ENCODE assay signal across 8 cellular contexts in genomic region chr19:37172368-37173366, GRCh38. TPM values are rescaled to one million over a fixed set of nuclear protein-coding genes. Genes with fewer than 3 reads are reported as not detected.
A peak's percentile ranks its signal among the peaks of the same experiment; 100 is the strongest.
DNase-seq lines count a peak whose midpoint lies in the region; ATAC-seq and TF ChIP-seq lines count a peak whose summit lies in the region.

TSS of gene ZNF585A (minus strand) at chr19:37172695. CDS start at chr19:37169910, 2,785 bp downstream.

- CTCF ChIA-PET in IMR-90 (lab: Yijun Ruan, JAX), result no interaction called here
- CTCF ChIA-PET in OCI-LY7 (lab: Charles Lee; ENCODE audit: unreplicated experiment), result interaction anchor here (0.5 kb wide), 1 partner anchor 844 kb away, joined by 3 read pairs; no protein-coding TSS in a partner anchor

- peak within 1 kb of the TSS; percentile 90 for H3K56ac ChIP-seq in IMR-90 (ENCODE audit: extremely low read depth, insufficient read depth, low read length)

- peak within 1 kb of the TSS; percentile 95 for H2AK9ac ChIP-seq in IMR-90 (replicated peaks; ENCODE audit: low read depth, low read length, poor library complexity)

- 0% methylated on average over 7 of the region's 30 CpGs; no CpG with 5 or more reads in 1 of the 2 experiments for WGBS in IMR-90 (ENCODE audit: extremely low coverage in 2 of 2, insufficient read length in 1 of 2), 2 experiments
- 5% methylated on average over 30 of the region's 30 CpGs for WGBS in esophagus muscularis mucosa

- TF ChIP-seq RAD21 in IMR-90 (IDR thresholded peaks at IDR 0.05; ENCODE audit: low read length), result 0 out of 2 replicates have a peak, but pooled peaks have one; percentile 7

- ATAC-seq in GM21529 (IDR thresholded peaks at IDR 0.05; ENCODE audit: unreplicated experiment) (peak; percentile 92), IMR-90 (ENCODE audit: low read depth) (peak; percentile 100)

- peak within 1 kb of the TSS; percentile 91 for H3K23ac ChIP-seq in IMR-90 (ENCODE audit: low read depth, low read length)

- peak within 1 kb of the TSS; percentile 84 for H3K14ac ChIP-seq in IMR-90 (replicated peaks; ENCODE audit: low read depth, low read length)

- H3K9me2 ChIP-seq in OCI-LY7 (ENCODE audit: insufficient read depth, low read length), result no peaks in the 10 kb centered on the region

- H3K79me1 ChIP-seq in IMR-90 (ENCODE audit: low read depth in 1 of 2, low read length in 2 of 2), result peaks cover 3 to 5% of the 10 kb centered on the region in 2 experiments; a peak in 2 of 4 replicates

- H2BK20ac ChIP-seq in IMR-90 (ENCODE audit: low read depth, low read length), result no peak within 1 kb of the TSS

- peak within 1 kb of the TSS; percentile 57 for H2BK5ac ChIP-seq in IMR-90 (ENCODE audit: low read depth, low read length, poor library complexity, severe bottlenecking)

- peak within 1 kb of the TSS; percentile 74 for H4K5ac ChIP-seq in IMR-90 (ENCODE audit: low read depth, low read length)

- peaks cover 7% of the 10 kb centered on the region; the same call in 1 of the 2 replicates for H3K79me2 ChIP-seq in OCI-LY7 (ENCODE audit: insufficient read depth, low read depth, low read length)

- H3K27me3 ChIP-seq in IMR-90 (ENCODE audit: control insufficient read depth, insufficient read depth, low read length), result no peaks in the 10 kb centered on the region
- H3K27me3 ChIP-seq in esophagus muscularis mucosa, result no peaks in the 10 kb centered on the region
- H3K27me3 ChIP-seq in mucosa of stomach (ENCODE audit: control insufficient read depth, insufficient read depth, low read length), result no peaks in the 10 kb centered on the region

- H4K91ac ChIP-seq in IMR-90 (ENCODE audit: insufficient read depth, low read depth, low read length), result peak within 1 kb of the TSS; percentile 69

- H3K9ac ChIP-seq in IMR-90 (ENCODE audit: low read depth, low read length) (peak within 1 kb of the TSS; percentile 81), mucosa of stomach (ENCODE audit: low read length) (peak within 1 kb of the TSS; percentile 87)

- BruUV-seq in IMR-90 (replicated peaks; lab: Mats Ljungman, UMichigan), result TSS peak; percentile 47
- BruUV-seq in OCI-LY7 (replicated peaks; lab: Mats Ljungman, UMichigan), result no TSS peak

- H4K20me1 ChIP-seq in IMR-90 (ENCODE audit: insufficient read depth, low read length) (no peaks in the 10 kb centered on the region), OCI-LY7 (ENCODE audit: insufficient read depth, low read length) (no peaks in the 10 kb centered on the region)

- peak; percentile 25 for TF ChIP-seq CTCF in IMR-90 (conservative IDR thresholded peaks at IDR 0.05; ENCODE audit: low read depth, low read length)
- TF ChIP-seq CTCF in OCI-LY7 (conservative IDR thresholded peaks at IDR 0.05; ENCODE audit: low read length), result peak; percentile 22; the same call in 1 of the 2 replicates
- TF ChIP-seq CTCF in esophagus muscularis mucosa (IDR thresholded peaks at IDR 0.05), result peak; percentile 31 to 43 (median 31)

- H2AK5ac ChIP-seq in IMR-90 (ENCODE audit: low read depth, low read length), result peak within 1 kb of the TSS; percentile 68; the same call in 1 of the 2 replicates

- H3K9me1 ChIP-seq in IMR-90 (ENCODE audit: insufficient read depth, low read length), result no peaks in the 10 kb centered on the region

- H3K9me3 ChIP-seq in IMR-90 (ENCODE audit: control insufficient read depth, insufficient read depth, low read length), result peaks cover 9% of the 10 kb centered on the region
- peaks cover 25% of the 10 kb centered on the region; the same call in 1 of the 2 replicates for H3K9me3 ChIP-seq in OCI-LY7 (ENCODE audit: low read length)
- peaks cover 0 to 19% (median 0%) of the 10 kb centered on the region in 4 donors for H3K9me3 ChIP-seq in esophagus muscularis mucosa
- H3K9me3 ChIP-seq in mucosa of stomach (ENCODE audit: control insufficient read depth, low read length), result no peaks in the 10 kb centered on the region

- no peak for TF ChIP-seq EP300 in esophagus muscularis mucosa (IDR thresholded peaks at IDR 0.05)

- H2AFZ ChIP-seq in IMR-90 (replicated peaks; ENCODE audit: low read length, poor library complexity), result peak within 1 kb of the TSS; percentile 99
- peak within 1 kb of the TSS; percentile 100 for H2AFZ ChIP-seq in OCI-LY7 (ENCODE audit: low read length)

- H3K18ac ChIP-seq in IMR-90 (ENCODE audit: low read depth, low read length), result peak within 1 kb of the TSS; percentile 47; the same call in 1 of the 2 replicates

- H3K36me3 ChIP-seq in IMR-90 (ENCODE audit: control insufficient read depth, insufficient read depth, low read length) (peaks cover 9% of the 10 kb centered on the region), OCI-LY7 (ENCODE audit: insufficient read depth, low read length) (peaks cover 26% of the 10 kb centered on the region), esophagus muscularis mucosa (peaks cover 21 to 28% (median 22%) of the 10 kb centered on the region in 4 donors), mucosa of stomach (ENCODE audit: control insufficient read depth, insufficient read depth, low read length) (no peaks in the 10 kb centered on the region)

- H3K4me3 ChIP-seq in IMR-90 (ENCODE audit: insufficient read depth, low read depth, low read length), result peak within 1 kb of the TSS; percentile 65
- H3K4me3 ChIP-seq in OCI-LY7 (ENCODE audit: low read depth, low read length, poor library complexity, severe bottlenecking), result peak within 1 kb of the TSS; percentile 99
- peak within 1 kb of the TSS; percentile 52 to 82 (median 70) for H3K4me3 ChIP-seq in esophagus muscularis mucosa
- H3K4me3 ChIP-seq in mucosa of stomach (ENCODE audit: low read length), result peak within 1 kb of the TSS; percentile 65

- peak; percentile 98 for DNase-seq in DMS114 treated with DMSO at 0.1 percent for 48 hours (lab: John Stamatoyannopoulos, UW; ENCODE audit: unreplicated experiment)
- peak; percentile 97 for DNase-seq in IMR-90
- DNase-seq in OCI-LY7 (ENCODE audit: low spot score), result peak; percentile 97
- peak; percentile 87 to 89 for DNase-seq in activated T-cell treated with anti-CD3 and anti-CD28 coated beads, Interleukin-2, amount 50 U/mL, for 48 hours
- peak; percentile 97 for DNase-seq in esophagus muscularis mucosa (ENCODE audit: extremely low spot score)
- peak; percentile 81 to 82 for DNase-seq in stimulated activated CD8-positive, alpha-beta memory T cell treated with anti-CD3 and anti-CD28 coated beads, Interleukin-4, amount 100 ng/mL, for 4 hours (ENCODE audit: low read depth in 2 of 2, low spot score in 1 of 2)

- intact Hi-C loops in IMR-90 (cut with micrococcal nuclease) (no loop called here), OCI-LY7 (cut with micrococcal nuclease; ENCODE audit: unreplicated experiment) (loop anchor here (2.0 kb wide), 1 partner anchor 94 kb away; the partner anchor contains the start of gene ZNF420), esophagus muscularis mucosa (cut with DNase I) (loop anchor here (5.0 to 10.0 kb wide), 4 partner anchors 40 to 295 kb away; partner anchors contain the start of genes ZNF420, ZNF527, ZNF569 and ZNF570)

- H4K8ac ChIP-seq in IMR-90 (ENCODE audit: low read depth in 2 of 2, low read length in 2 of 2), result peak within 1 kb of the TSS; percentile 69 to 99

- dilution Hi-C loops in IMR-90 (cut with HindIII; ENCODE audit: low sequenced_read_pairs, unreplicated experiment), result no loop called here

- H3K27ac ChIP-seq in IMR-90 (ENCODE audit: insufficient read depth, low read length) (peak within 1 kb of the TSS; percentile 49), OCI-LY7 (ENCODE audit: low read depth, low read length, poor library complexity, severe bottlenecking) (peak within 1 kb of the TSS; percentile 47), esophagus muscularis mucosa (replicated peaks in 1 of 4) (peak within 1 kb of the TSS; percentile 71 to 76 (median 74))

- no peak within 1 kb of the TSS; the same call in 2 of the 3 replicates for H2BK15ac ChIP-seq in IMR-90 (ENCODE audit: low read depth, low read length)

- POLR2A ChIA-PET in IMR-90 (lab: Charles Lee; ENCODE audit: unreplicated experiment), result no interaction called here
- POLR2A ChIA-PET in OCI-LY7 (lab: Charles Lee), result interaction anchor here (0.5 to 1.2 kb wide), 6 partner anchors 30 to 694 kb away, joined by 3 to 4 read pairs (median 3); partner anchors contain the start of genes ZNF383 and ZNF527

- peak within 1 kb of the TSS; percentile 31; the same call in 1 of the 2 replicates for H2BK120ac ChIP-seq in IMR-90 (ENCODE audit: low read depth, low read length)

- H3K4me2 ChIP-seq in IMR-90 (ENCODE audit: low read depth, low read length), result peak within 1 kb of the TSS; percentile 75
- peak within 1 kb of the TSS; percentile 95 for H3K4me2 ChIP-seq in OCI-LY7 (ENCODE audit: low read length)

- in situ Hi-C loops in IMR-90 (cut with MboI; ENCODE audit: low sequenced_read_pairs), result no loop called here

- TF ChIP-seq POLR2A in IMR-90 (IDR thresholded peaks at IDR 0.05; ENCODE audit: low read depth, low read length) (peak; percentile 54; the same call in 1 of the 2 replicates), esophagus muscularis mucosa (IDR thresholded peaks at IDR 0.05; ENCODE audit: low read depth) (no peak)

- H3K4ac ChIP-seq in IMR-90 (ENCODE audit: low read depth, low read length), result peak within 1 kb of the TSS; percentile 91

- no peaks in the 10 kb centered on the region for H3K4me1 ChIP-seq in IMR-90 (ENCODE audit: control insufficient read depth, insufficient read depth, low read length)
- peaks cover 5% of the 10 kb centered on the region for H3K4me1 ChIP-seq in OCI-LY7 (ENCODE audit: insufficient read depth, low read length, poor library complexity, severe bottlenecking)
- peaks cover 6 to 11% (median 8%) of the 10 kb centered on the region in 4 donors for H3K4me1 ChIP-seq in esophagus muscularis mucosa
- H3K4me1 ChIP-seq in mucosa of stomach (ENCODE audit: control insufficient read depth, insufficient read depth, low read length), result no peaks in the 10 kb centered on the region

TF ChIP-seq in IMR-90, 13 proteins besides CTCF, POLR2A, EP300 and RAD21 (continues in another document):
- TF ChIP-seq CHD1 (IDR thresholded peaks at IDR 0.05; ENCODE audit: low read depth, low read length) (no peak), USF2 (IDR thresholded peaks at IDR 0.05; ENCODE audit: low read depth, low read length) (no peak), SMC3 (IDR thresholded peaks at IDR 0.05; ENCODE audit: low read depth, low read length) (no peak), RFX5 (IDR thresholded peaks at IDR 0.05; ENCODE audit: low read depth, low read length) (no peak), NFE2L2 (IDR thresholded peaks at IDR 0.05; ENCODE audit: low read depth, low read length) (no peak)

RNA-seq across cellular contexts. Expression of gene ZNF585A, which starts in this region (rescaled TPM):
- 7.2 and 9.5 TPM in 2 replicates for total RNA-seq in IMR-90 (2012; rRNA removed)
- polyA plus RNA-seq in IMR-90 (2012; rRNA removed), result 5.8 and 6.2 TPM in 2 replicates
- polyA plus RNA-seq in IMR-90 (2012; cell fraction: cytosol; rRNA removed), result 2.9 and 6.5 TPM in 2 replicates
- 1.3 and 6.0 TPM in 2 replicates for polyA plus RNA-seq in IMR-90 (2012; cell fraction: nucleus; rRNA removed; ENCODE audit: low replicate concordance)
- total RNA-seq in OCI-LY7 (2014; rRNA removed; shearing (Covaris generic)), result 9.9 and 11.9 TPM in 2 replicates
- total RNA-seq in OCI-LY7 (2022), result 15.9 and 17.1 TPM in 2 replicates
- 1 to 10 TPM; 5.8 to 8.7 (median 6.8) TPM for total RNA-seq in esophagus muscularis mucosa

Comparison
In these comparisons a context has a peak if more than half of its experiments do, and no peak if none do; other contexts are left out.
1. Peak in every context shown above with its lines: DNase-seq, ATAC-seq, H3K4me3 ChIP-seq and H3K27ac ChIP-seq.